12 cellular contexts compared by ENCODE assay signal in the genomic region with DNA sequence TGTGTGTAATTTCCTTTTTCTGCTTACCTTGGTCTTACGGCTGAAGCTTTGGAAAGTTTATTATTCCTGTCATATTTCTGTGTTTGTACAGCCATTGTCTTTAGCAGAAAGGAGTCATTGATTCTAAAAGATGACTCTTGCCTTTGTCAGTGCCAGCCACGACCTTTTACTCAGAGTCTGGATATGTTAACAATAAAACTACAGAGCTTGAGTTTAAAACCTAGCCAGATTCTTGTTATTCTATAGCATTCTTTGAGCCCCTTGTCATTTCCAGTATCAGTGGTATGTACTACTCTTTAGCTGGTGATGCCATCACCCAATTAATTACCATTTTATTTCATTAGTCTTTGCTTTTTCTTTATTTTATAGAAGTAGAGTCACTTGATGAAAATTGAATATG.
DNase-seq lines count a peak whose midpoint lies in the region; ATAC-seq, FAIRE-seq and TF ChIP-seq lines count a peak whose summit lies in the region.
"Had no signal": no experiment of that assay in that cellular context is flagged by ENCODE, and none has a peak within 500 bp of the region (broad histone marks: within the 10 kb centered on the region; RNA-seq: fewer than 3 reads in every experiment).

No MANE protein-coding gene starts in this region.

- no peaks in the 10 kb centered on the region for H3K9me3 ChIP-seq in SJSA1 (replicated peaks)
- H3K9me3 ChIP-seq: transverse colon had no signal

- no peak for FAIRE-seq in GM12892 (lab: Jason Lieb, UNC)

- no peaks in the 10 kb centered on the region for H3K27me3 ChIP-seq in SJSA1 (replicated peaks)
- H3K27me3 ChIP-seq: transverse colon had no signal

- no peak overlapping the region for H3K4me3 ChIP-seq in SJSA1
- H3K4me3 ChIP-seq: transverse colon had no signal

- DNase-seq in GM04503 (ENCODE audit: low read depth) (peak; percentile 32), SJSA1 (ENCODE audit: low read depth in 1 of 2, low spot score in 2 of 2) (peak; percentile 68 to 77), fibroblast of gingiva (ENCODE audit: low read depth) (peak; percentile 47), renal cortical epithelial cell (ENCODE audit: low read depth) (peak; percentile 64), NCI-H1105 (lab: John Stamatoyannopoulos, UW) (no peak), GM12892 (ENCODE audit: insufficient read length) (no peak)
- no peak for DNase-seq in NK-92 treated with Interleukin-12 subunit alpha and Interleukin-12 subunit beta, amount 100 ng/mL, for 24 hours (lab: John Stamatoyannopoulos, UW)
- DNase-seq: central memory CD4-positive, alpha-beta T cell; DMS 273 treated with DMSO at 0.1 percent for 48 hours; NCI-H524; transverse colon had no signal

- TF ChIP-seq POLR2A in GM12892 (IDR thresholded peaks at IDR 0.05; ENCODE audit: low read depth, low read length): no peak

- H3K27ac ChIP-seq in SJSA1: peak overlapping the region; percentile 75
- H3K27ac ChIP-seq: transverse colon had no signal

- no peak for ATAC-seq in HG02970 (IDR thresholded peaks at IDR 0.05; ENCODE audit: low FRiP score, unreplicated experiment)

- H3K4me1 ChIP-seq in SJSA1 (replicated peaks): peaks cover 56% of the 10 kb centered on the region

- H3K36me3 ChIP-seq in SJSA1: peaks cover 4% of the 10 kb centered on the region
- H3K36me3 ChIP-seq: transverse colon had no signal

Comparison
In these comparisons a context has a peak if more than half of its experiments do, and no peak if none do; other contexts are left out.
1. DNase-seq: peak in GM04503 (single experiment), SJSA1 (2 of 2), fibroblast of gingiva (single experiment) and renal cortical epithelial cell (single experiment); none in NCI-H1105 (single experiment), GM12892 (single experiment) and NK-92 treated with Interleukin-12 subunit alpha and Interleukin-12 subunit beta, amount 100 ng/mL, for 24 hours (single experiment).